Comparison of ENCODE assay signal across 2 cellular contexts in genomic region chr2:119206201-119206600, GRCh38.
TF ChIP-seq lines count a peak whose summit lies in the region.

No MANE protein-coding gene starts in this region.

TF ChIP-seq in GM23338, 12 proteins besides CTCF, POLR2A, EP300 and RAD21 (continued from another document):
- TF ChIP-seq NANOG (IDR thresholded peaks at IDR 0.05; ENCODE audit: borderline replicate concordance) (no peak), ZNF462 (CRISPR knock-in tag; IDR thresholded peaks at IDR 0.05) (no peak), POLR2AphosphoS5 (IDR thresholded peaks at IDR 0.05; ENCODE audit: low read depth) (no peak), CREB1 (CRISPR knock-in tag; IDR thresholded peaks at IDR 0.05; ENCODE audit: low read depth) (no peak), ETS1 (IDR thresholded peaks at IDR 0.05) (no peak), JUNB (IDR thresholded peaks at IDR 0.05; ENCODE audit: unreplicated experiment) (no peak), ZNF114 (CRISPR knock-in tag; IDR thresholded peaks at IDR 0.05) (no peak), EZH2 (IDR thresholded peaks at IDR 0.05; ENCODE audit: low read depth, unreplicated experiment) (no peak), STAT1 (IDR thresholded peaks at IDR 0.05; ENCODE audit: unreplicated experiment) (no peak), REST (IDR thresholded peaks at IDR 0.05; ENCODE audit: unreplicated experiment) (no peak), ZNF331 (CRISPR knock-in tag; IDR thresholded peaks at IDR 0.05; ENCODE audit: low read depth) (no peak)
TF ChIP-seq in GM23338: peak in this region for 0.

TF ChIP-seq in K562, 482 proteins besides CTCF, POLR2A, EP300 and RAD21 (continued from another document and continues in another):
- TF ChIP-seq ZNF449 (CRISPR knock-in tag; IDR thresholded peaks at IDR 0.05) (no peak), E2F1 (CRISPR knock-in tag; IDR thresholded peaks at IDR 0.05) (no peak), ATF4 (CRISPR knock-in tag; IDR thresholded peaks at IDR 0.05) (peak; percentile 70), FOS (IDR thresholded peaks at IDR 0.05; ENCODE audit: extremely low read depth, insufficient read length) (no peak), ETS2 (tag; IDR thresholded peaks at IDR 0.05; ENCODE audit: borderline replicate concordance, poor library complexity, severe bottlenecking) (no peak), ZNF146 (CRISPR knock-in tag; IDR thresholded peaks at IDR 0.05; ENCODE audit: unreplicated experiment) (no peak), ZNF561 (CRISPR knock-in tag; conservative IDR thresholded peaks at IDR 0.05) (no peak), MGA (IDR thresholded peaks at IDR 0.05) (no peak), CBFA2T2 (conservative IDR thresholded peaks at IDR 0.05) (no peak), ZBTB8A (IDR thresholded peaks at IDR 0.05; ENCODE audit: partially characterized antibody) (no peak), ZNF318 (IDR thresholded peaks at IDR 0.05; ENCODE audit: borderline replicate concordance in 1 of 2, low read depth in 1 of 2) (no peak), CEBPB (tag; IDR thresholded peaks at IDR 0.05) (peak; percentile 48)
